ENCODE assay signal across 15 cellular contexts in genomic region chr17:16342979-16343378, GRCh38. TPM values are rescaled to one million over a fixed set of nuclear protein-coding genes. Genes with fewer than 3 reads are reported as not detected.
DNase-seq lines count a peak whose midpoint lies in the region; ATAC-seq, FAIRE-seq and TF ChIP-seq lines count a peak whose summit lies in the region.
"Had no signal": no experiment of that assay in that cellular context is flagged by ENCODE, and none has a peak within 500 bp of the region (broad histone marks: within the 10 kb centered on the region; RNA-seq: fewer than 3 reads in every experiment).

No MANE protein-coding gene starts in this region.

- no peak for FAIRE-seq in H54 (lab: Jason Lieb, UNC)

- peak; percentile 70 for DNase-seq in GM23248
- DNase-seq in WERI-Rb-1, result peak; percentile 20
- peak; percentile 43 for DNase-seq in fibroblast of peridontal ligament (ENCODE audit: extremely low read depth)
- DNase-seq in gastrocnemius medialis, result peak; percentile 69 to 79
- no peak for DNase-seq in H54 (ENCODE audit: insufficient read length, low spot score)
- no peak for DNase-seq in NCI-H1105 (lab: John Stamatoyannopoulos, UW)
- DNase-seq: activated B cell treated with CpG ODN at 0.5 μM for 24 hours; activated effector memory CD4-positive, alpha-beta T cell treated with anti-CD3 and anti-CD28 coated beads, Interleukin-2, amount 50 U/mL, for 16 hours; DMS53; left lung; NCI-H2029 treated with DMSO at 0.1 percent for 48 hours; Peyer's patch had no signal

- no peaks in the 10 kb centered on the region for H4K20me1 ChIP-seq in GM23248 (ENCODE audit: insufficient read depth)

- H2AFZ ChIP-seq in GM23248, result no peak overlapping the region

- intact Hi-C loops in gastrocnemius medialis (cut with DNase I; ENCODE audit: low total_unique reads), result no loop called here

- H3K27me3 ChIP-seq in GM23248 (replicated peaks; ENCODE audit: insufficient read depth) (no peaks in the 10 kb centered on the region), WERI-Rb-1 (ENCODE audit: insufficient read depth, low read depth, severe bottlenecking) (no peaks in the 10 kb centered on the region), gastrocnemius medialis (no peaks in the 10 kb centered on the region)
- H3K27me3 ChIP-seq: esophagus muscularis mucosa, left lung, Peyer's patch had no signal

- H3K4me1 ChIP-seq in GM23248 (ENCODE audit: insufficient read depth), result no peaks in the 10 kb centered on the region
- H3K4me1 ChIP-seq in gastrocnemius medialis, result peaks cover 0 to 3% of the 10 kb centered on the region in 2 donors
- H3K4me1 ChIP-seq: esophagus muscularis mucosa, left lung, Peyer's patch, prostate gland had no signal

- H3K79me2 ChIP-seq in GM23248 (ENCODE audit: insufficient read depth), result no peaks in the 10 kb centered on the region

- H3K4me2 ChIP-seq in GM23248 (ENCODE audit: unreplicated experiment), result no peak overlapping the region

- 44 to 51% methylated on average over 4 of the region's 4 CpGs for WGBS in GM23248 (ENCODE audit: low coverage in 1 of 2, low lambda C conversion rate in 2 of 2, missing lambda C conversion rate in 2 of 2), 2 experiments

- H3K9me2 ChIP-seq in GM23248 (ENCODE audit: insufficient read depth), result no peaks in the 10 kb centered on the region

- TF ChIP-seq CTCF in WERI-Rb-1 (IDR thresholded peaks at IDR 0.05; ENCODE audit: low read depth, low read length), result no peak
- no peak for TF ChIP-seq CTCF in gastrocnemius medialis (IDR thresholded peaks at IDR 0.05 in 4 of 5, conservative IDR thresholded peaks at IDR 0.05 in 1 of 5)

- no peak overlapping the region for H3K27ac ChIP-seq in GM23248
- H3K27ac ChIP-seq in WERI-Rb-1, result peak overlapping the region; percentile 31; the same call in 1 of the 2 replicates
- peak overlapping the region; percentile 21 to 74 (median 56) for H3K27ac ChIP-seq in gastrocnemius medialis
- H3K27ac ChIP-seq: esophagus muscularis mucosa, left lung, Peyer's patch, prostate gland had no signal

- no peaks in the 10 kb centered on the region; the same call in 1 of the 2 replicates for H3F3A ChIP-seq in GM23248 (ENCODE audit: insufficient read depth)

- no peak overlapping the region for H3K9ac ChIP-seq in GM23248

- H3K4me3 ChIP-seq in GM23248, result no peak overlapping the region
- H3K4me3 ChIP-seq in WERI-Rb-1 (ENCODE audit: low read depth, low read length), result no peak overlapping the region
- no peak overlapping the region for H3K4me3 ChIP-seq in gastrocnemius medialis
- H3K4me3 ChIP-seq: esophagus muscularis mucosa, left lung, Peyer's patch, prostate gland had no signal

- no peaks in the 10 kb centered on the region for H3K36me3 ChIP-seq in GM23248 (ENCODE audit: low read depth)
- H3K36me3 ChIP-seq in WERI-Rb-1, result peaks cover 66% of the 10 kb centered on the region
- peaks cover 0 to 20% of the 10 kb centered on the region in 2 donors for H3K36me3 ChIP-seq in gastrocnemius medialis
- H3K36me3 ChIP-seq: prostate gland had no signal

- in situ Hi-C loops in GM23248 (cut with MboI) (no loop called here), gastrocnemius medialis (cut with MboI; ENCODE audit: low sequenced_read_pairs in 4 of 4) (no loop called here)

- TF ChIP-seq POLR2A in gastrocnemius medialis (IDR thresholded peaks at IDR 0.05), result no peak
- TF ChIP-seq POLR2A in H54 (IDR thresholded peaks at IDR 0.05; ENCODE audit: low read depth, low read length), result no peak

- peak; percentile 98 for ATAC-seq in gastrocnemius medialis
- ATAC-seq in HG02623 (IDR thresholded peaks at IDR 0.05; ENCODE audit: unreplicated experiment), result no peak
- ATAC-seq: left lung had no signal

- H3K9me3 ChIP-seq in GM23248 (ENCODE audit: low read depth), result no peaks in the 10 kb centered on the region
- no peaks in the 10 kb centered on the region for H3K9me3 ChIP-seq in WERI-Rb-1 (ENCODE audit: severe bottlenecking)
- H3K9me3 ChIP-seq in gastrocnemius medialis, result no peaks in the 10 kb centered on the region
- H3K9me3 ChIP-seq: esophagus muscularis mucosa, left lung, Peyer's patch, prostate gland had no signal

RNA-seq across cellular contexts. Expression of gene CENPV, which starts 10.3 kb away (rescaled TPM):
- 9.4 and 11.8 TPM in 2 replicates for total RNA-seq in GM23248 (2014; rRNA removed; shearing (Covaris generic))
- polyA plus RNA-seq in GM23248 (2016; fragmentation: Nextera tagmentation; extraction: Ambion mirVana), result 6.8 and 8.7 TPM in 2 replicates
- total RNA-seq in gastrocnemius medialis, result 10 to 100 TPM; 18.3 to 39.4 (median 28.5) TPM

RNA-seq across cellular contexts. Expression of gene UBB, which starts 37.9 kb away (rescaled TPM):
- total RNA-seq in GM23248 (2014; rRNA removed; shearing (Covaris generic)), result 586 and 786 TPM in 2 replicates
- polyA plus RNA-seq in GM23248 (2016; fragmentation: Nextera tagmentation; extraction: Ambion mirVana), result 1,286 and 1,305 TPM in 2 replicates
- 1,000 to 10,000 TPM; 1,099 to 1,543 (median 1,420) TPM for total RNA-seq in gastrocnemius medialis

Comparison
In these comparisons a context has a peak if more than half of its experiments do, and no peak if none do; other contexts are left out.
1. DNase-seq: peak in GM23248 (single experiment), WERI-Rb-1 (single experiment), fibroblast of peridontal ligament (single experiment) and gastrocnemius medialis (2 of 2); none in H54 (single experiment) and NCI-H1105 (single experiment).